Comparison of ENCODE assay signal across 8 cellular contexts in the genomic region with DNA sequence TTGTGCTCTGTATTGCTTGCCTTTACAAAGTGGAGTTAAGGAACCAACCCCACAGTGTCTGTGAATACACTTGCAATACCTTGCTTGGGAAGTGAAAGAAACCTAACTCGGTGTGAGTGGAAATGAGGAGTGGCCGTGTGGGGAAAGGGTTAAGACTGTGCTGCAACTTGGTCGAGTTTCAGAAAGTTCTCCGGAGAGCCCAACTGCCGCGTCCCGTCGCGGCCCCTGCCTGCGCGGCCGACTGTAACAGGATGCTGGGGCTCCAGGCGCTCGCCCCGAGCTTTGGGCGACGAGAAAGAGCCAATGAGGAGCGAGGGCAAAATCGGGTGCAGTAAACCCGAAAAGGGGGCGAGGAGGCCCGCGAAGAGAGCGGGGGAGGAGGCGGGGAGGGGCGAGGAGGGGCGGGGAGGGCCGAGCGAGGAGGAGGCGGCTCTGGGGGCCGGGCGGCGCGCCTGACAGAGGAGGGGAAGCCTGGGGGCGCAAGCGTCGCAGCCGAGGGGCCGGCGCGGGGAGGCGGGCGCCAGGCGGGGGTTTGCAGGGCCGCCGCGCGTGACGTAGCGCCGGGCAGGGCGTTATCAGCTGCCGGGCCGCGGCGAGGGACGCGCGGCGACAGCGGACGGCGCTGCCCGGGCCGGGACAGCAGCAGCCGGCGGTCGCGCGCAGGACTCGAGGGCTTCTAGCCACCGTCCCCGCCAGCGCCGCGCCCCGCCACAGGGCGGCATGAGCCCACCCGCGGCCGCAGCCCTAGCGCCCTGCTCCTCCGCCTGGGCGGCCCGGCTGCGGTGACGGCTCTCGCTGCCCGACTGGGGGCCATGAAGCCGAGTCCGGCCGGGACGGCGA. TPM values are rescaled to one million over a fixed set of nuclear protein-coding genes. Genes with fewer than 3 reads are reported as not detected.
DNase-seq lines count a peak whose midpoint lies in the region; ATAC-seq and TF ChIP-seq lines count a peak whose summit lies in the region.

Gene DACT1, plus strand, starts transcription at position 572 of the 840 bp plus-strand sequence. Its CDS starts 241 bp downstream, at position 813.

- peak; percentile 34 for DNase-seq in AG04450 (ENCODE audit: low read depth, low spot score)
- DNase-seq in RWPE2 (ENCODE audit: low spot score) = no peak
- peak; percentile 63 for DNase-seq in amniotic epithelial cell (ENCODE audit: low read depth)
- peak; percentile 79 for DNase-seq in left cardiac atrium
- peak; percentile 64 for DNase-seq in pons (ENCODE audit: low spot score)
- DNase-seq in NCI-H1048 (lab: John Stamatoyannopoulos, UW) = no peak

- intact Hi-C loops in left cardiac atrium (cut with DNase I) = loop anchor here in 1 of 2 donors (10.0 kb wide), 1 partner anchor 487 kb away; no protein-coding TSS in a partner anchor

- peak; percentile 39 for ATAC-seq in GM18861 (IDR thresholded peaks at IDR 0.05; ENCODE audit: unreplicated experiment)
- ATAC-seq in HG02981 (IDR thresholded peaks at IDR 0.05; ENCODE audit: unreplicated experiment) = peak; percentile 40
- ATAC-seq in RWPE2 (ENCODE audit: low read depth) = peak; percentile 48
- peak; percentile 83 to 87 for ATAC-seq in left cardiac atrium

- no peaks in the 10 kb centered on the region for H3K4me1 ChIP-seq in RWPE2 (ENCODE audit: insufficient read depth, poor library complexity, severe bottlenecking)

- H3K9me3 ChIP-seq in AG04450 (ENCODE audit: control insufficient read depth, insufficient read depth, low read length) = no peaks in the 10 kb centered on the region; the same call in 1 of the 2 replicates
- no peaks in the 10 kb centered on the region for H3K9me3 ChIP-seq in RWPE2 (ENCODE audit: severe bottlenecking)

- H3K27me3 ChIP-seq in AG04450 (ENCODE audit: control insufficient read depth, insufficient read depth, low read length) (no peaks in the 10 kb centered on the region), RWPE2 (ENCODE audit: insufficient read depth, poor library complexity, severe bottlenecking) (peaks cover 12% of the 10 kb centered on the region)

- CTCF ChIA-PET in AG04450 (lab: Charles Lee) = interaction anchor here (0.6 to 6.4 kb wide), 22 partner anchors 11 to 827 kb away, joined by 3 to 81 read pairs (median 5); partner anchors contain the start of gene GPR135

- no peaks in the 10 kb centered on the region for H3K36me3 ChIP-seq in RWPE2 (ENCODE audit: low read depth)

- POLR2A ChIA-PET in AG04450 (lab: Yijun Ruan, JAX) = interaction anchor here (0.7 to 2.0 kb wide), 3 partner anchors 94 to 399 kb away, joined by 3 to 9 read pairs (median 3); no protein-coding TSS in a partner anchor

- H3K4me3 ChIP-seq in AG04450 (ENCODE audit: low read depth, low read length) (peak within 1 kb of the TSS; percentile 77), RWPE2 (ENCODE audit: severe bottlenecking) (peak within 1 kb of the TSS; percentile 58)

- TF ChIP-seq CTCF in AG04450 (IDR thresholded peaks at IDR 0.05; ENCODE audit: low read depth, low read length) (no peak), RWPE2 (IDR thresholded peaks at IDR 0.05; ENCODE audit: poor library complexity, severe bottlenecking) (no peak)

- peak within 1 kb of the TSS; percentile 92 for H3K27ac ChIP-seq in AG04450 (ENCODE audit: low read depth, low read length)
- H3K27ac ChIP-seq in RWPE2 (ENCODE audit: poor library complexity, severe bottlenecking) = peak within 1 kb of the TSS; percentile 24

RNA-seq across cellular contexts. Expression of gene DACT1, which starts in this region (rescaled TPM):
- polyA plus RNA-seq in AG04450 (2011; rRNA removed) = 6.1 and 6.2 TPM in 2 replicates
- 7.3 and 7.9 TPM in 2 replicates for polyA minus RNA-seq in AG04450 (2011; rRNA and poly(A)+ RNA removed)
- total RNA-seq in left cardiac atrium = 10 to 100 TPM in 1 of 2 donors, 1 to 10 TPM in 1; 7.0 to 10.3 TPM

Comparison
In these comparisons a context has a peak if more than half of its experiments do, and no peak if none do; other contexts are left out.
1. DNase-seq: peak in AG04450 (single experiment), amniotic epithelial cell (single experiment), left cardiac atrium (single experiment) and pons (single experiment); none in RWPE2 (single experiment) and NCI-H1048 (single experiment).
2. Peak in every context shown above with its lines, with median percentiles within 50 percentile points of each other: ATAC-seq.